ENCODE assay signal across 25 cellular contexts in genomic region chr16:63913278-63913677, GRCh38.
"Had no signal": no experiment of that assay in that cellular context is flagged by ENCODE, and none has a peak within 500 bp of the region (broad histone marks: within the 10 kb centered on the region; RNA-seq: fewer than 3 reads in every experiment).

No MANE protein-coding gene starts in this region.

- H3K4me2 ChIP-seq: hepatocyte had no signal

- H2AFZ ChIP-seq: hepatocyte had no signal

- H3K27ac Mint-ChIP-seq: immature natural killer cell, mesothelial cell of epicardium, naive B cell had no signal

- FAIRE-seq: colon, endothelial cell of umbilical vein, frontal cortex, kidney had no signal

- H3K27me3 Mint-ChIP-seq: naive B cell had no signal

- DNase-seq: dermis blood vessel endothelial cell; dorsolateral prefrontal cortex; effector CD4-positive, alpha-beta T cell; effector memory CD4-positive, alpha-beta T cell; foreskin keratinocyte; heart left ventricle; hypothalamus; immature natural killer cell; islet precursor cell; kidney; left cardiac atrium; left lung; left ventricle myocardium superior; lower lobe of right lung; mesenchymal stem cell; mucosa of descending colon; naive B cell had no signal

- H3K4me1 ChIP-seq: esophagus muscularis mucosa, foreskin keratinocyte, gastroesophageal sphincter, heart left ventricle, left lung, lower lobe of right lung had no signal

- H3K4me3 Mint-ChIP-seq: immature natural killer cell, mesothelial cell of epicardium, naive B cell had no signal

- H3K9me3 ChIP-seq: esophagus muscularis mucosa, gastroesophageal sphincter, heart left ventricle, left lung, lower lobe of right lung, mucosa of descending colon had no signal

- H3K36me3 ChIP-seq: esophagus muscularis mucosa, gastroesophageal sphincter, heart left ventricle, left lung, lower lobe of right lung had no signal

- H3K27me3 ChIP-seq: dorsolateral prefrontal cortex, esophagus muscularis mucosa, gastroesophageal sphincter, heart left ventricle, hepatocyte, left lung had no signal

- H3K27ac ChIP-seq: coronary artery, dorsolateral prefrontal cortex, esophagus muscularis mucosa, foreskin keratinocyte, gastroesophageal sphincter, heart left ventricle, hepatocyte, left lung, lower lobe of right lung had no signal

- ATAC-seq: foreskin keratinocyte, gastroesophageal sphincter, heart left ventricle, left cardiac atrium, left lung, left ventricle myocardium superior, lower lobe of right lung, mucosa of descending colon had no signal

- H3K79me2 ChIP-seq: hepatocyte had no signal

- H3K4me1 Mint-ChIP-seq: immature natural killer cell, mesothelial cell of epicardium, naive B cell had no signal

- H3K4me3 ChIP-seq: coronary artery, dorsolateral prefrontal cortex, esophagus muscularis mucosa, gastroesophageal sphincter, heart left ventricle, hepatocyte, left lung, lower lobe of right lung, mucosa of descending colon had no signal

- H3K36me3 Mint-ChIP-seq: immature natural killer cell, mesothelial cell of epicardium, naive B cell had no signal
